Comparison of ENCODE assay signal across 20 cellular contexts in genomic region chr13:109723046-109723445, GRCh38.
DNase-seq lines count a peak whose midpoint lies in the region; ATAC-seq, FAIRE-seq and TF ChIP-seq lines count a peak whose summit lies in the region.
"Had no signal": no experiment of that assay in that cellular context is flagged by ENCODE, and none has a peak within 500 bp of the region (broad histone marks: within the 10 kb centered on the region; RNA-seq: fewer than 3 reads in every experiment).

No MANE protein-coding gene starts in this region.

- H3K79me2 ChIP-seq in DND-41 (ENCODE audit: insufficient read depth, low read length) (peaks cover 98% of the 10 kb centered on the region), keratinocyte (ENCODE audit: control insufficient read depth, insufficient read depth, low read length) (no peaks in the 10 kb centered on the region)

- no peaks in the 10 kb centered on the region for H3K9me3 Mint-ChIP-seq in activated T-cell treated with anti-CD3 and anti-CD28 coated beads, Interleukin-2, amount 50 U/mL, for 24 hours
- H3K9me3 Mint-ChIP-seq: CD8-positive, alpha-beta memory T cell had no signal

- FAIRE-seq in H54 (lab: Jason Lieb, UNC) = peak; percentile 30
- FAIRE-seq in keratinocyte (lab: Jason Lieb, UNC) = peak; percentile 43
- FAIRE-seq: D721Med, GM12891, GM18507 had no signal

- H3K9ac ChIP-seq in DND-41 (ENCODE audit: low read depth, low read length) = no peak overlapping the region
- no peak overlapping the region for H3K9ac ChIP-seq in keratinocyte (ENCODE audit: control insufficient read depth, extremely low read depth, insufficient read depth, low read length)
- H3K9ac ChIP-seq: BLaER1 had no signal

- H3K9me1 ChIP-seq in keratinocyte (ENCODE audit: control insufficient read depth, extremely low read depth, insufficient read depth, low read length) = no peaks in the 10 kb centered on the region

- dilution Hi-C loops in keratinocyte (cut with MboI; ENCODE audit: extremely low pct_ligation_motif_present, low sequenced_read_pairs) = no loop called here

- ATAC-seq in DND-41 (ENCODE audit: insufficient read depth, low read depth) (no peak), GM21447 (IDR thresholded peaks at IDR 0.05; ENCODE audit: unreplicated experiment) (no peak)

- no peaks in the 10 kb centered on the region for H3K36me3 Mint-ChIP-seq in activated T-cell treated with anti-CD3 and anti-CD28 coated beads, Interleukin-2, amount 50 U/mL, for 24 hours (ENCODE audit: low read depth)
- H3K36me3 Mint-ChIP-seq: CD4-positive, CD25-positive, alpha-beta regulatory T cell; CD8-positive, alpha-beta memory T cell had no signal

- no peaks in the 10 kb centered on the region for H3K4me1 Mint-ChIP-seq in activated T-cell treated with anti-CD3 and anti-CD28 coated beads, Interleukin-2, amount 50 U/mL, for 24 hours (ENCODE audit: low read depth)
- H3K4me1 Mint-ChIP-seq: B cell; CD4-positive, CD25-positive, alpha-beta regulatory T cell had no signal

- no peak for TF ChIP-seq POLR2A in H54 (IDR thresholded peaks at IDR 0.05; ENCODE audit: low read depth, low read length)

- H3K27ac Mint-ChIP-seq in activated T-cell treated with anti-CD3 and anti-CD28 coated beads, Interleukin-2, amount 50 U/mL, for 24 hours = no peak overlapping the region
- H3K27ac Mint-ChIP-seq: B cell; CD4-positive, CD25-positive, alpha-beta regulatory T cell; CD8-positive, alpha-beta memory T cell had no signal

- H3K4me3 ChIP-seq in DND-41 (ENCODE audit: low read depth in 1 of 2, low read length in 2 of 2) = no peak overlapping the region
- H3K4me3 ChIP-seq in keratinocyte (ENCODE audit: control insufficient read depth in 2 of 3, extremely low read depth in 1 of 3, insufficient read depth in 2 of 3, low read depth in 1 of 3, low read length in 3 of 3) = no peak overlapping the region
- H3K4me3 ChIP-seq: BLaER1 had no signal

- TF ChIP-seq CTCF in DND-41 (IDR thresholded peaks at IDR 0.05; ENCODE audit: borderline replicate concordance, extremely low read depth, low read length, poor library complexity, severe bottlenecking) (no peak), keratinocyte (optimal IDR thresholded peaks at IDR 0.05 in 1 of 3, IDR thresholded peaks at IDR 0.05 in 1 of 3, conservative IDR thresholded peaks at IDR 0.05 in 1 of 3; ENCODE audit: extremely low read depth in 1 of 3, insufficient read depth in 2 of 3, low read length in 3 of 3) (no peak)

- H3K4me3 Mint-ChIP-seq in activated T-cell treated with anti-CD3 and anti-CD28 coated beads, Interleukin-2, amount 50 U/mL, for 24 hours = no peak overlapping the region
- H3K4me3 Mint-ChIP-seq: B cell; CD4-positive, CD25-positive, alpha-beta regulatory T cell; CD8-positive, alpha-beta memory T cell had no signal

- H3K4me2 ChIP-seq in DND-41 (ENCODE audit: insufficient read depth, low read length) = peak overlapping the region; percentile 42; the same call in 1 of the 2 replicates
- H3K4me2 ChIP-seq in keratinocyte (ENCODE audit: control insufficient read depth, extremely low read depth, insufficient read depth, low read depth, low read length) = no peak overlapping the region

- H3K27me3 Mint-ChIP-seq in activated T-cell treated with anti-CD3 and anti-CD28 coated beads, Interleukin-2, amount 50 U/mL, for 24 hours = peaks cover 12% of the 10 kb centered on the region

- no peaks in the 10 kb centered on the region for H3K27me3 ChIP-seq in DND-41 (ENCODE audit: insufficient read depth, low read length, poor library complexity)
- no peaks in the 10 kb centered on the region for H3K27me3 ChIP-seq in keratinocyte (ENCODE audit: control insufficient read depth, extremely low read depth, insufficient read depth, low read length)
- H3K27me3 ChIP-seq: BLaER1 had no signal

- H2AFZ ChIP-seq in DND-41 (ENCODE audit: low read depth, low read length) (no peak overlapping the region), keratinocyte (ENCODE audit: control insufficient read depth, low read length) (no peak overlapping the region)

- peaks cover 59% of the 10 kb centered on the region for H3K36me3 ChIP-seq in DND-41 (ENCODE audit: insufficient read depth, low read length)
- H3K36me3 ChIP-seq in keratinocyte (ENCODE audit: control insufficient read depth in 2 of 2, extremely low read depth in 1 of 2, insufficient read depth in 2 of 2, low read length in 2 of 2) = no peaks in the 10 kb centered on the region

- H3K9me3 ChIP-seq in DND-41 (ENCODE audit: insufficient read depth, low read length, severe bottlenecking) (no peaks in the 10 kb centered on the region), keratinocyte (ENCODE audit: control insufficient read depth, low read depth, low read length) (no peaks in the 10 kb centered on the region)

- DNase-seq in DND-41 (no peak), H54 (ENCODE audit: insufficient read length, low spot score) (no peak), keratinocyte (ENCODE audit: low read depth, low spot score) (no peak), pons (ENCODE audit: low spot score) (peak; percentile 55)
- DNase-seq in activated T-cell treated with anti-CD3 and anti-CD28 coated beads, Interleukin-2, amount 50 U/mL, for 24 hours = no peak
- DNase-seq: CD4-positive, CD25-positive, alpha-beta regulatory T cell; CD8-positive, alpha-beta memory T cell; DMS 273 treated with DMSO at 0.1 percent for 48 hours; DMS79; GF-D8; GOT3; H7; HCEC 1CT had no signal

- H3K4me1 ChIP-seq in DND-41 (ENCODE audit: insufficient read depth, low read length) (peaks cover 80% of the 10 kb centered on the region), keratinocyte (ENCODE audit: control insufficient read depth, extremely low read depth, insufficient read depth, low read length) (no peaks in the 10 kb centered on the region)

- H4K20me1 ChIP-seq in DND-41 (ENCODE audit: insufficient read depth, low read length) = peaks cover 62% of the 10 kb centered on the region
- H4K20me1 ChIP-seq in keratinocyte (ENCODE audit: control insufficient read depth, extremely low read depth, insufficient read depth, low read length) = no peaks in the 10 kb centered on the region
- H4K20me1 ChIP-seq: BLaER1 had no signal

- no peak overlapping the region for H3K27ac ChIP-seq in DND-41 (ENCODE audit: low read length)
- H3K27ac ChIP-seq in keratinocyte (ENCODE audit: control insufficient read depth, insufficient read depth, low read length) = no peak overlapping the region
- H3K27ac ChIP-seq: BLaER1, C4-2B had no signal
